Comparison of ENCODE assay signal across 12 cellular contexts in the genomic region with DNA sequence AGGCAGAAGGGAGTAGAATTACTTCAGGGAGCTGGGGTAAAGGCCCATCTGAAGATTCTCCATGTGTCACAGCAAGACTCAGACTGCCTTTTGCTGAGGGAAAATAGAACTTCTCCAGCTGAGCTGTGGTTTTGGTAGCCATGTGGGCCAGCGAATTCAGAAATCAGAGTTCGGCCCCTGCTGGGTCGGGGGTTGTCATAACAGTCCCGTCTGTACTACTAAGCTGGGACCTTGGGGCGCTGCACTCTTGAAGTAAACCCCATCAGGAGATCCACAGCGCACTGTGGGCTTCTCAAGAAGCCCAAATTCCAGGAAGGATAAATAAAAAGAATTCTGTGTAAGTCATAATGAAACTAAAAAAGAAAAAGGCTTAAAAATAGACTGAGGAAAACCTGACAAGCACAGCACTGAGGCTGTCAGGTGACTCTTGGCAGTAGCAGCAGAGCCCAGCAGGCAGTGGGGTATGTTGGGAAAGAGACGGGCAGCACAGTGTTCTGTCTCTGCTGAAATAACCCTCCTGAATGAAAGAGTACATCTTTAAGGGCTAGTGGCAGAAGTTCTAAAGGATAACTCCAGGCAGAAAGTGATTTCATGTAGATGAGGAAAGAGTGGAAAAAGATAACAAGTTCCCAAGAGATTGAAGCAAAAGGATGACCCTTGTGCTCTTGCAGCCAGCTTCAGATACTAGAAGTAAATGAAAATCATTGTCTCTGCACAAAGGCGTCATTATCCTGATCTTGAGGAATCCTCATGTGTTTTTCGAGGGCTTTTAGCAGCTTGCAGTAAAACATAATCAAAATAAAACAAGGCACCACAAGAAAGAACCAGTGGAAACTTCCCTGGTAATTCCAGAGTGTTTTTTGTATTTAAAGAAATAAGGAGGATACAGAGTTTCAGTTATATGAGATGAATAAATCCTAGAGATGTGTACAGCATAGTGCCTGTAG.
DNase-seq lines count a peak whose midpoint lies in the region; ATAC-seq, FAIRE-seq and TF ChIP-seq lines count a peak whose summit lies in the region.
"Had no signal": no experiment of that assay in that cellular context is flagged by ENCODE, and none has a peak within 500 bp of the region (broad histone marks: within the 10 kb centered on the region; RNA-seq: fewer than 3 reads in every experiment).

No MANE protein-coding gene starts in this region.

- H3K4ac ChIP-seq in mesenchymal stem cell (ENCODE audit: low read depth in 1 of 2, low read length in 2 of 2): no peak overlapping the region

- H3K27me3 Mint-ChIP-seq in activated CD8-positive, alpha-beta T cell treated with anti-CD3 and anti-CD28 coated beads for 36 hours: no peaks in the 10 kb centered on the region
- H3K27me3 Mint-ChIP-seq in glutamatergic neuron (ENCODE audit: unreplicated experiment): peaks cover 4% of the 10 kb centered on the region

- peaks cover 67% of the 10 kb centered on the region for H3K36me3 Mint-ChIP-seq in activated CD8-positive, alpha-beta T cell treated with anti-CD3 and anti-CD28 coated beads for 36 hours (ENCODE audit: low read depth)
- peaks cover 4% of the 10 kb centered on the region for H3K36me3 Mint-ChIP-seq in glutamatergic neuron (ENCODE audit: unreplicated experiment)

- no peaks in the 10 kb centered on the region for H3K9me3 Mint-ChIP-seq in activated CD8-positive, alpha-beta T cell treated with anti-CD3 and anti-CD28 coated beads for 36 hours
- H3K9me3 Mint-ChIP-seq in glutamatergic neuron (ENCODE audit: unreplicated experiment): peaks cover 2% of the 10 kb centered on the region

- no peak overlapping the region for H3K27ac ChIP-seq in mesenchymal stem cell (ENCODE audit: low read length, poor library complexity, severe bottlenecking)
- H3K27ac ChIP-seq: prostate gland, VCaP had no signal

- peak overlapping the region; percentile 79 for H3K4me3 Mint-ChIP-seq in activated CD8-positive, alpha-beta T cell treated with anti-CD3 and anti-CD28 coated beads for 36 hours
- no peak overlapping the region for H3K4me3 Mint-ChIP-seq in glutamatergic neuron (ENCODE audit: unreplicated experiment)

- H4K91ac ChIP-seq in mesenchymal stem cell (ENCODE audit: low read length): no peak overlapping the region

- 98% methylated on average over 8 of the region's 9 CpGs for WGBS in mesenchymal stem cell

- H3K9me3 ChIP-seq in mesenchymal stem cell (ENCODE audit: control insufficient read depth, low read length): no peaks in the 10 kb centered on the region
- H3K9me3 ChIP-seq: prostate gland had no signal

- H3K9ac ChIP-seq in mesenchymal stem cell (ENCODE audit: low read length): no peak overlapping the region

- no peak overlapping the region for H3K4me3 ChIP-seq in mesenchymal stem cell (ENCODE audit: insufficient read depth in 1 of 2, low read depth in 1 of 2, low read length in 2 of 2)
- H3K4me3 ChIP-seq: prostate gland had no signal

- peaks cover 81% of the 10 kb centered on the region for H3K4me1 Mint-ChIP-seq in activated CD8-positive, alpha-beta T cell treated with anti-CD3 and anti-CD28 coated beads for 36 hours (ENCODE audit: low read depth)
- H3K4me1 Mint-ChIP-seq in glutamatergic neuron (ENCODE audit: low read depth, unreplicated experiment): peaks cover 39% of the 10 kb centered on the region

- H4K8ac ChIP-seq in mesenchymal stem cell (ENCODE audit: low read length): no peak overlapping the region

- no peak for TF ChIP-seq POLR2A in GM12892 (IDR thresholded peaks at IDR 0.05; ENCODE audit: low read depth, low read length)

- CTCF ChIA-PET in activated CD8-positive, alpha-beta T cell treated with anti-CD3 and anti-CD28 coated beads for 36 hours (lab: Charles Lee): interaction anchor here (0.5 to 7.3 kb wide), 10 partner anchors 12 to 183 kb away, joined by 3 to 119 read pairs (median 4); no protein-coding TSS in a partner anchor

- peaks cover 28% of the 10 kb centered on the region for H3K79me1 ChIP-seq in mesenchymal stem cell (replicated peaks; ENCODE audit: low read length, poor library complexity, severe bottlenecking)

- FAIRE-seq in GM12892 (lab: Jason Lieb, UNC): peak; percentile 51

- no peak for DNase-seq in GM12892 (ENCODE audit: insufficient read length)
- DNase-seq in activated CD8-positive, alpha-beta T cell treated with anti-CD3 and anti-CD28 coated beads for 36 hours: peak; percentile 81
- DNase-seq in glutamatergic neuron: no peak
- DNase-seq in stimulated activated CD4-positive, alpha-beta T cell treated with anti-CD3 and anti-CD28 coated beads, Interleukin-15, amount 100 ng/mL, for 48 hours (ENCODE audit: low read depth in 2 of 2): peak; percentile 50 to 52
- DNase-seq in mesenchymal stem cell: no peak
- DNase-seq: GF-D8, NCI-H1417 had no signal

- H3K4me1 ChIP-seq in mesenchymal stem cell (ENCODE audit: control insufficient read depth, insufficient read depth, low read depth, low read length): peaks cover 2% of the 10 kb centered on the region
- H3K4me1 ChIP-seq: prostate gland had no signal

- no peak overlapping the region for H2BK12ac ChIP-seq in mesenchymal stem cell (ENCODE audit: low read length in 2 of 2)

- peak; percentile 37 for ATAC-seq in activated CD8-positive, alpha-beta T cell treated with anti-CD3 and anti-CD28 coated beads for 36 hours
- ATAC-seq in HG03571 (IDR thresholded peaks at IDR 0.05; ENCODE audit: unreplicated experiment) (no peak), HG03469 (IDR thresholded peaks at IDR 0.05; ENCODE audit: unreplicated experiment) (no peak), HG02970 (IDR thresholded peaks at IDR 0.05; ENCODE audit: low FRiP score, unreplicated experiment) (no peak)

- no peaks in the 10 kb centered on the region for H3K27me3 ChIP-seq in mesenchymal stem cell (ENCODE audit: control insufficient read depth in 1 of 2, insufficient read depth in 1 of 2, low read length in 2 of 2)

- H3K14ac ChIP-seq in mesenchymal stem cell (ENCODE audit: low read length in 2 of 2): no peak overlapping the region

- intact Hi-C loops in activated CD8-positive, alpha-beta T cell treated with anti-CD3 and anti-CD28 coated beads for 36 hours (cut with micrococcal nuclease): loop anchor here (5.0 kb wide), 1 partner anchor 73 kb away; the partner anchor contains the start of gene RAB7A

- no peak overlapping the region for H2AK5ac ChIP-seq in mesenchymal stem cell (ENCODE audit: low read length, severe bottlenecking)

- no peak overlapping the region for H3K4me2 ChIP-seq in mesenchymal stem cell (ENCODE audit: low read length, poor library complexity, severe bottlenecking)

- H3K18ac ChIP-seq in mesenchymal stem cell (ENCODE audit: low read depth in 1 of 2, low read length in 2 of 2): no peak overlapping the region

- H2BK120ac ChIP-seq in mesenchymal stem cell (ENCODE audit: low read depth, low read length): no peak overlapping the region

- H3K23ac ChIP-seq in mesenchymal stem cell (ENCODE audit: low read length in 2 of 2): no peak overlapping the region

- H3K36me3 ChIP-seq in mesenchymal stem cell (ENCODE audit: control insufficient read depth in 1 of 2, insufficient read depth in 2 of 2, low read depth in 1 of 2, low read length in 2 of 2): peaks cover 8 to 82% of the 10 kb centered on the region in 2 experiments

- H3K27ac Mint-ChIP-seq in activated CD8-positive, alpha-beta T cell treated with anti-CD3 and anti-CD28 coated beads for 36 hours: peak overlapping the region; percentile 99
- peak overlapping the region; percentile 85 for H3K27ac Mint-ChIP-seq in glutamatergic neuron (ENCODE audit: unreplicated experiment)

- POLR2A ChIA-PET in activated CD8-positive, alpha-beta T cell treated with anti-CD3 and anti-CD28 coated beads for 36 hours (lab: Charles Lee): interaction anchor here (0.9 to 3.0 kb wide), 3 partner anchors 11 to 120 kb away, joined by 4 to 40 read pairs (median 10); no protein-coding TSS in a partner anchor

- no peak overlapping the region for H2BK15ac ChIP-seq in mesenchymal stem cell (ENCODE audit: low read depth, poor library complexity, severe bottlenecking)

- no peak for TF ChIP-seq CTCF in activated CD8-positive, alpha-beta T cell treated with anti-CD3 and anti-CD28 coated beads for 36 hours (IDR thresholded peaks at IDR 0.05)
- TF ChIP-seq CTCF in glutamatergic neuron (IDR thresholded peaks at IDR 0.05; ENCODE audit: partially characterized antibody, unreplicated experiment): no peak

- H2AFZ ChIP-seq in mesenchymal stem cell (ENCODE audit: low read depth, low read length): no peak overlapping the region

- H2BK5ac ChIP-seq in mesenchymal stem cell (ENCODE audit: low read depth, low read length, poor library complexity, severe bottlenecking): no peak overlapping the region

Comparison
In these comparisons a context has a peak if more than half of its experiments do, and no peak if none do; other contexts are left out.
1. DNase-seq: peak in activated CD8-positive, alpha-beta T cell treated with anti-CD3 and anti-CD28 coated beads for 36 hours (single experiment) and stimulated activated CD4-positive, alpha-beta T cell treated with anti-CD3 and anti-CD28 coated beads, Interleukin-15, amount 100 ng/mL, for 48 hours (2 of 2); none in GM12892 (single experiment), glutamatergic neuron (single experiment) and mesenchymal stem cell (single experiment).